In genomic region chr3:46840491-46840890, GRCh38 we compare ENCODE assay signal across 11 cellular contexts. TPM values are rescaled to one million over a fixed set of nuclear protein-coding genes. Genes with fewer than 3 reads are reported as not detected.
"Had no signal": no experiment of that assay in that cellular context is flagged by ENCODE, and none has a peak within 500 bp of the region (broad histone marks: within the 10 kb centered on the region; RNA-seq: fewer than 3 reads in every experiment).

No MANE protein-coding gene starts in this region.

- FAIRE-seq: H1, H54 had no signal

- H3K36me3 ChIP-seq: HAP-1 had no signal

- H2AFZ ChIP-seq: GM23248, GM23338 had no signal

- DNase-seq: GM23248, GOT3, H7, H9, HCEC 1CT, HFFc6 had no signal

- H3K4me2 ChIP-seq: GM23338 had no signal

- H3K27ac Mint-ChIP-seq: GM23338, H9, HFFc6 had no signal

- H3K4me3 ChIP-seq: GM23248, GM23338, HAP-1 had no signal

- H3K4me1 ChIP-seq: HAP-1 had no signal

- H3K4me3 Mint-ChIP-seq: GM23338, H9, HFFc6 had no signal

- ATAC-seq: GM23338 had no signal

- H3K9ac ChIP-seq: GM23248 had no signal

- H3K27ac ChIP-seq: GM23248 had no signal

RNA-seq across cellular contexts. Expression of gene MYL3, which starts 22.8 kb away (rescaled TPM):
- total RNA-seq: GM23248, GM23338, H1, H4 had no signal
- polyA plus RNA-seq: GM23248, GM23338 had no signal
